In genomic region chr6:30656513-30656912, GRCh38 we compare ENCODE assay signal across 29 cellular contexts. TPM values are rescaled to one million over a fixed set of nuclear protein-coding genes. Genes with fewer than 3 reads are reported as not detected.
DNase-seq lines count a peak whose midpoint lies in the region; ATAC-seq and TF ChIP-seq lines count a peak whose summit lies in the region.
"Had no signal": no experiment of that assay in that cellular context is flagged by ENCODE, and none has a peak within 500 bp of the region (broad histone marks: within the 10 kb centered on the region; RNA-seq: fewer than 3 reads in every experiment).

No MANE protein-coding gene starts in this region.

- H3K27ac ChIP-seq in mammary epithelial cell (ENCODE audit: insufficient read depth, low read depth, low read length), result no peak overlapping the region
- H3K27ac ChIP-seq: esophagus muscularis mucosa, foreskin keratinocyte, heart left ventricle, KMS-11, PC-9, skin epidermis, stomach, thyroid gland had no signal

- no peak for TF ChIP-seq CTCF in mammary epithelial cell (conservative IDR thresholded peaks at IDR 0.05 in 1 of 2, IDR thresholded peaks at IDR 0.05 in 1 of 2; ENCODE audit: extremely low read depth in 1 of 2, insufficient read depth in 1 of 2, low read depth in 1 of 2, low read length in 2 of 2)
- TF ChIP-seq CTCF in osteocyte (IDR thresholded peaks at IDR 0.05), result no peak

- no peak for DNase-seq in activated T-cell treated with anti-CD3 and anti-CD28 coated beads, Interleukin-2, amount 50 U/mL, for 24 hours
- no peak for DNase-seq in activated T-cell treated with anti-CD3 and anti-CD28 coated beads, Interleukin-2, amount 50 U/mL, for 4 hours
- peak; percentile 83 for DNase-seq in NOMO-1 treated with DMSO at 0.1 percent for 48 hours (lab: John Stamatoyannopoulos, UW; ENCODE audit: unreplicated experiment)
- DNase-seq in mammary epithelial cell, result no peak
- DNase-seq in osteocyte (ENCODE audit: extremely low spot score, unreplicated experiment), result no peak
- no peak for DNase-seq in activated effector memory CD4-positive, alpha-beta T cell treated with anti-CD3 and anti-CD28 coated beads, Interleukin-2, amount 50 U/mL, for 16 hours
- DNase-seq in midbrain (lab: John Stamatoyannopoulos, UW), result no peak
- DNase-seq: 8988T; activated CD4-positive, alpha-beta T cell treated with anti-CD3 and anti-CD28 coated beads, Interleukin-2, amount 50 U/mL, for 4 hours; activated CD4-positive, CD25-positive, alpha-beta regulatory T cell; activated naive CD8-positive, alpha-beta T cell treated with anti-CD3 and anti-CD28 coated beads for 36 hours; cortex of kidney; foreskin keratinocyte; HCEC 1CT; heart left ventricle; naive B cell; NCI-H1092; NCI-H187; NCI-H2171; NCI-H510A; occipital lobe; PC-9; SHP77; stomach; thyroid gland had no signal

- H3K36me3 ChIP-seq in mammary epithelial cell (ENCODE audit: insufficient read depth, low read length), result peaks cover 40% of the 10 kb centered on the region

- peaks cover 96% of the 10 kb centered on the region for H3K36me3 Mint-ChIP-seq in activated T-cell treated with anti-CD3 and anti-CD28 coated beads, Interleukin-2, amount 50 U/mL, for 24 hours (ENCODE audit: low read depth)
- peaks cover 46% of the 10 kb centered on the region for H3K36me3 Mint-ChIP-seq in activated T-cell treated with anti-CD3 and anti-CD28 coated beads, Interleukin-2, amount 50 U/mL, for 4 hours (ENCODE audit: insufficient read depth)
- H3K36me3 Mint-ChIP-seq in osteocyte (ENCODE audit: unreplicated experiment), result peaks cover 56% of the 10 kb centered on the region

- peak overlapping the region; percentile 18 for H3K27ac Mint-ChIP-seq in activated T-cell treated with anti-CD3 and anti-CD28 coated beads, Interleukin-2, amount 50 U/mL, for 24 hours
- peak overlapping the region; percentile 18 for H3K27ac Mint-ChIP-seq in osteocyte (ENCODE audit: unreplicated experiment)

- H3K4me1 ChIP-seq in mammary epithelial cell (ENCODE audit: insufficient read depth, low read length), result no peaks in the 10 kb centered on the region
- H3K4me1 ChIP-seq: esophagus muscularis mucosa, foreskin keratinocyte, stomach, thyroid gland had no signal

- no peaks in the 10 kb centered on the region for H3K9me3 ChIP-seq in mammary epithelial cell (replicated peaks; ENCODE audit: insufficient read depth, low read length)
- H3K9me3 ChIP-seq: esophagus muscularis mucosa, heart left ventricle, stomach, thyroid gland had no signal

- CTCF ChIA-PET in mammary epithelial cell (lab: Charles Lee; ENCODE audit: low non-redundant PET), result no interaction called here

- ATAC-seq in activated T-cell treated with anti-CD3 and anti-CD28 coated beads, Interleukin-2, amount 50 U/mL, for 4 hours, result no peak
- no peak for ATAC-seq in GM21360 (IDR thresholded peaks at IDR 0.05; ENCODE audit: unreplicated experiment)
- ATAC-seq: foreskin keratinocyte had no signal

- H4K20me1 ChIP-seq in mammary epithelial cell (ENCODE audit: insufficient read depth, low read length), result no peaks in the 10 kb centered on the region

- in situ Hi-C loops in mammary epithelial cell (cut with MboI; ENCODE audit: low sequenced_read_pairs in 2 of 2), result no loop called here

- intact Hi-C loops in mammary epithelial cell (cut with micrococcal nuclease), result no loop called here

- no peak overlapping the region for H2AFZ ChIP-seq in mammary epithelial cell (ENCODE audit: low read depth, low read length)
- H2AFZ ChIP-seq: PC-9 had no signal

- BruUV-seq in mammary epithelial cell (replicated peaks; lab: Mats Ljungman, UMichigan), result TSS peak; percentile 22

- H3K4me2 ChIP-seq in mammary epithelial cell (ENCODE audit: insufficient read depth, low read depth, low read length), result no peak overlapping the region
- H3K4me2 ChIP-seq: KMS-11, PC-9 had no signal

- H3K4me3 ChIP-seq in mammary epithelial cell (replicated peaks in 1 of 3; ENCODE audit: insufficient read depth in 1 of 3, low read depth in 2 of 3, low read length in 3 of 3), result no peak overlapping the region
- H3K4me3 ChIP-seq: esophagus muscularis mucosa, heart left ventricle, PC-9, skin epidermis, stomach, thyroid gland had no signal

- H3K4me3 Mint-ChIP-seq in activated T-cell treated with anti-CD3 and anti-CD28 coated beads, Interleukin-2, amount 50 U/mL, for 24 hours, result no peak overlapping the region
- H3K4me3 Mint-ChIP-seq in activated T-cell treated with anti-CD3 and anti-CD28 coated beads, Interleukin-2, amount 50 U/mL, for 4 hours, result no peak overlapping the region
- H3K4me3 Mint-ChIP-seq in osteocyte (ENCODE audit: unreplicated experiment), result no peak overlapping the region
- H3K4me3 Mint-ChIP-seq: activated naive CD8-positive, alpha-beta T cell treated with anti-CD3 and anti-CD28 coated beads for 36 hours; naive B cell had no signal

- no peaks in the 10 kb centered on the region for H3K27me3 ChIP-seq in mammary epithelial cell (ENCODE audit: insufficient read depth, low read length)
- H3K27me3 ChIP-seq: esophagus muscularis mucosa, foreskin keratinocyte, heart left ventricle, stomach, thyroid gland had no signal

- no peaks in the 10 kb centered on the region for H3K9me3 Mint-ChIP-seq in activated T-cell treated with anti-CD3 and anti-CD28 coated beads, Interleukin-2, amount 50 U/mL, for 24 hours
- no peaks in the 10 kb centered on the region for H3K9me3 Mint-ChIP-seq in activated T-cell treated with anti-CD3 and anti-CD28 coated beads, Interleukin-2, amount 50 U/mL, for 4 hours
- no peaks in the 10 kb centered on the region for H3K9me3 Mint-ChIP-seq in osteocyte (ENCODE audit: unreplicated experiment)
- H3K9me3 Mint-ChIP-seq: activated naive CD8-positive, alpha-beta T cell treated with anti-CD3 and anti-CD28 coated beads for 36 hours had no signal

- dilution Hi-C loops in mammary epithelial cell (cut with HindIII; ENCODE audit: low sequenced_read_pairs), result no loop called here

- no peaks in the 10 kb centered on the region for H3K27me3 Mint-ChIP-seq in activated T-cell treated with anti-CD3 and anti-CD28 coated beads, Interleukin-2, amount 50 U/mL, for 24 hours
- H3K27me3 Mint-ChIP-seq in activated T-cell treated with anti-CD3 and anti-CD28 coated beads, Interleukin-2, amount 50 U/mL, for 4 hours (ENCODE audit: low read depth), result no peaks in the 10 kb centered on the region
- no peaks in the 10 kb centered on the region for H3K27me3 Mint-ChIP-seq in osteocyte (ENCODE audit: unreplicated experiment)
- H3K27me3 Mint-ChIP-seq: activated naive CD8-positive, alpha-beta T cell treated with anti-CD3 and anti-CD28 coated beads for 36 hours; naive B cell had no signal

- no peak overlapping the region for H3K9ac ChIP-seq in mammary epithelial cell (ENCODE audit: insufficient read depth, low read length)
- H3K9ac ChIP-seq: KMS-11 had no signal

- WGBS in mammary epithelial cell (ENCODE audit: low coverage, missing lambda C conversion rate), result 81% methylated on average over 6 of the region's 7 CpGs

- H3K4me1 Mint-ChIP-seq in activated T-cell treated with anti-CD3 and anti-CD28 coated beads, Interleukin-2, amount 50 U/mL, for 24 hours (ENCODE audit: low read depth), result peaks cover 2% of the 10 kb centered on the region
- H3K4me1 Mint-ChIP-seq in activated T-cell treated with anti-CD3 and anti-CD28 coated beads, Interleukin-2, amount 50 U/mL, for 4 hours (ENCODE audit: low read depth), result no peaks in the 10 kb centered on the region
- no peaks in the 10 kb centered on the region for H3K4me1 Mint-ChIP-seq in osteocyte (ENCODE audit: unreplicated experiment)

- H3K79me2 ChIP-seq in mammary epithelial cell (ENCODE audit: insufficient read depth, low read length), result no peaks in the 10 kb centered on the region

RNA-seq across cellular contexts. Expression of gene C6orf136, which starts 9.6 kb away (rescaled TPM):
- total RNA-seq in activated T-cell treated with anti-CD3 and anti-CD28 coated beads, Interleukin-2, amount 50 U/mL, for 4 hours, result 10 to 100 TPM; 34.7 to 36.7 (median 36.6) TPM
- total RNA-seq in mammary epithelial cell (10 to 100 TPM in 1 of 2 donors, 1 to 10 TPM in 1; 1.8 to 11.2 TPM), osteocyte (13.5 and 17.2 TPM in 2 replicates)
- 7.4 TPM for polyA plus RNA-seq in mammary epithelial cell
- 32.0 TPM for polyA minus RNA-seq in mammary epithelial cell

RNA-seq across cellular contexts. Expression of gene DHX16, which starts 16.3 kb away (rescaled TPM):
- 10 to 100 TPM; 54.2 to 57.2 (median 54.8) TPM for total RNA-seq in activated T-cell treated with anti-CD3 and anti-CD28 coated beads, Interleukin-2, amount 50 U/mL, for 4 hours
- total RNA-seq in mammary epithelial cell, result 10 to 100 TPM; 26.0 to 30.9 TPM
- 34.8 TPM for polyA plus RNA-seq in mammary epithelial cell
- 60.9 TPM for polyA minus RNA-seq in mammary epithelial cell
- total RNA-seq in osteocyte, result 28.7 TPM in 2 replicates

RNA-seq across cellular contexts. Expression of gene ATAT1, which starts 29.8 kb away (rescaled TPM):
- 10 to 100 TPM in 1 of 3 donors, 1 to 10 TPM in 2; 5.9 to 10.3 (median 9.5) TPM for total RNA-seq in activated T-cell treated with anti-CD3 and anti-CD28 coated beads, Interleukin-2, amount 50 U/mL, for 4 hours
- total RNA-seq in mammary epithelial cell, result 1 to 10 TPM; 5.2 to 6.9 TPM
- 3.6 TPM for polyA plus RNA-seq in mammary epithelial cell
- polyA minus RNA-seq in mammary epithelial cell, result 1.0 TPM
- 17.3 and 20.0 TPM in 2 replicates for total RNA-seq in osteocyte

RNA-seq across cellular contexts. Expression of gene PPP1R18, which starts 29.9 kb away (rescaled TPM):
- 100 to 1,000 TPM; 148 to 176 (median 148) TPM for total RNA-seq in activated T-cell treated with anti-CD3 and anti-CD28 coated beads, Interleukin-2, amount 50 U/mL, for 4 hours
- 100 to 1,000 TPM in 1 of 2 donors, 10 to 100 TPM in 1; 35.2 to 106 TPM for total RNA-seq in mammary epithelial cell
- 89.4 TPM for polyA plus RNA-seq in mammary epithelial cell
- 245 TPM for polyA minus RNA-seq in mammary epithelial cell
- total RNA-seq in osteocyte, result 134 and 135 TPM in 2 replicates

RNA-seq across cellular contexts. Expression of gene NRM, which starts 34.3 kb away (rescaled TPM):
- 10 to 100 TPM in 2 of 3 donors, 1 to 10 TPM in 1; 9.7 to 10.5 (median 10.2) TPM for total RNA-seq in activated T-cell treated with anti-CD3 and anti-CD28 coated beads, Interleukin-2, amount 50 U/mL, for 4 hours
- total RNA-seq in mammary epithelial cell (10 to 100 TPM in 1 of 2 donors, 1 to 10 TPM in 1; 2.3 to 13.2 TPM), osteocyte (28.1 and 31.5 TPM in 2 replicates)
- 26.2 TPM for polyA plus RNA-seq in mammary epithelial cell
- 25.5 TPM for polyA minus RNA-seq in mammary epithelial cell
